ENCODE assay signal across 20 cellular contexts in genomic region chr15:70357453-70357852, GRCh38.
A peak's percentile ranks its signal among the peaks of the same experiment; 100 is the strongest.
DNase-seq lines count a peak whose midpoint lies in the region; TF ChIP-seq lines count a peak whose summit lies in the region.
"Had no signal": no experiment of that assay in that cellular context is flagged by ENCODE, and none has a peak within 500 bp of the region (broad histone marks: within the 10 kb centered on the region; RNA-seq: fewer than 3 reads in every experiment).

No MANE protein-coding gene starts in this region.

- peaks cover 0 to 26% (median 0%) of the 10 kb centered on the region in 4 donors for H3K4me1 ChIP-seq in tibial nerve
- H3K4me1 ChIP-seq: Peyer's patch, SJSA1 had no signal

- H3K4me3 ChIP-seq in tibial nerve: no peak overlapping the region
- H3K4me3 ChIP-seq: GM12878, Peyer's patch, SJSA1 had no signal

- H3K4me1 Mint-ChIP-seq in activated T-cell treated with anti-CD3 and anti-CD28 coated beads, Interleukin-2, amount 50 U/mL, for 24 hours (ENCODE audit: low read depth): no peaks in the 10 kb centered on the region

- DNase-seq in activated T-cell treated with anti-CD3 and anti-CD28 coated beads, Interleukin-2, amount 50 U/mL, for 24 hours: peak; percentile 9
- no peak for DNase-seq in activated T-cell treated with anti-CD3 and anti-CD28 coated beads, Interleukin-2, amount 50 U/mL, for 1 hour
- peak; percentile 69 for DNase-seq in mesenteric fat pad (ENCODE audit: low spot score)
- peak; percentile 53 for DNase-seq in posterior vena cava (ENCODE audit: low spot score)
- no peak for DNase-seq in cerebellar nuclear complex (lab: John Stamatoyannopoulos, UW)
- DNase-seq in NK-92 (lab: John Stamatoyannopoulos, UW; ENCODE audit: unreplicated experiment): no peak
- no peak for DNase-seq in tibial nerve (ENCODE audit: low spot score in 2 of 2)
- DNase-seq: DMS79 treated with DMSO at 0.1 percent for 48 hours, IMR-90, NCI-H1092 treated with DMSO at 0.1 percent for 48 hours, NCI-H146, NCI-H2029, NCI-H226, NCI-H510A treated with DMSO at 0.1 percent for 48 hours, NCI-H82, Peyer's patch had no signal

- H3K4me3 Mint-ChIP-seq in activated T-cell treated with anti-CD3 and anti-CD28 coated beads, Interleukin-2, amount 50 U/mL, for 24 hours: no peak overlapping the region

- H3K27ac ChIP-seq in tibial nerve: no peak overlapping the region
- H3K27ac ChIP-seq: C4-2B, KMS-11, Peyer's patch, SJSA1 had no signal

- TF ChIP-seq POLR2A in tibial nerve (IDR thresholded peaks at IDR 0.05): no peak

- peaks cover 13% of the 10 kb centered on the region for H3K27me3 Mint-ChIP-seq in activated T-cell treated with anti-CD3 and anti-CD28 coated beads, Interleukin-2, amount 50 U/mL, for 24 hours

- H3K36me3 ChIP-seq in tibial nerve: no peaks in the 10 kb centered on the region
- H3K36me3 ChIP-seq: Peyer's patch, SJSA1 had no signal

- 42 to 48% methylated on average over 8 of the region's 8 CpGs for WGBS in tibial nerve, 2 donors

- no peaks in the 10 kb centered on the region for H3K27me3 ChIP-seq in tibial nerve
- H3K27me3 ChIP-seq: Peyer's patch had no signal

- TF ChIP-seq EP300 in tibial nerve (IDR thresholded peaks at IDR 0.05): no peak

- no peak overlapping the region for H3K27ac Mint-ChIP-seq in activated T-cell treated with anti-CD3 and anti-CD28 coated beads, Interleukin-2, amount 50 U/mL, for 24 hours

- H3K9me3 Mint-ChIP-seq in activated T-cell treated with anti-CD3 and anti-CD28 coated beads, Interleukin-2, amount 50 U/mL, for 24 hours: no peaks in the 10 kb centered on the region

- no peaks in the 10 kb centered on the region for H3K36me3 Mint-ChIP-seq in activated T-cell treated with anti-CD3 and anti-CD28 coated beads, Interleukin-2, amount 50 U/mL, for 24 hours (ENCODE audit: low read depth)

- intact Hi-C loops in posterior vena cava (cut with DNase I): no loop called here

- H3K9me3 ChIP-seq in tibial nerve: no peaks in the 10 kb centered on the region
- H3K9me3 ChIP-seq: Peyer's patch, SJSA1 had no signal

- TF ChIP-seq CTCF in tibial nerve (IDR thresholded peaks at IDR 0.05): no peak

Comparison
In these comparisons a context has a peak if more than half of its experiments do, and no peak if none do; other contexts are left out.
1. DNase-seq: peak in activated T-cell treated with anti-CD3 and anti-CD28 coated beads, Interleukin-2, amount 50 U/mL, for 24 hours (single experiment), mesenteric fat pad (single experiment) and posterior vena cava (single experiment); none in activated T-cell treated with anti-CD3 and anti-CD28 coated beads, Interleukin-2, amount 50 U/mL, for 1 hour (single experiment), cerebellar nuclear complex (0 of 2), NK-92 (single experiment) and tibial nerve (0 of 2).